Comparison of ENCODE assay signal across 14 cellular contexts in genomic region chr15:52635908-52636307, GRCh38. TPM values are rescaled to one million over a fixed set of nuclear protein-coding genes. Genes with fewer than 3 reads are reported as not detected.
DNase-seq lines count a peak whose midpoint lies in the region; ATAC-seq, FAIRE-seq and TF ChIP-seq lines count a peak whose summit lies in the region.
"Had no signal": no experiment of that assay in that cellular context is flagged by ENCODE, and none has a peak within 500 bp of the region (broad histone marks: within the 10 kb centered on the region; RNA-seq: fewer than 3 reads in every experiment).

No MANE protein-coding gene starts in this region.

- FAIRE-seq in RCC 7860 (lab: Jason Lieb, UNC): peak; percentile 96
- FAIRE-seq in endometrium (lab: Jason Lieb, UNC): peak; percentile 91
- peak; percentile 99 for FAIRE-seq in pancreas (lab: Jason Lieb, UNC)
- FAIRE-seq: GM12891, K562 had no signal

- DNase-seq in RCC 7860 (ENCODE audit: low spot score) (no peak), pancreas (no peak), EL (no peak), HPDE6-E6E7 (ENCODE audit: extremely low spot score) (no peak), NCI-H146 (lab: John Stamatoyannopoulos, UW) (no peak)
- DNase-seq: CD4-positive, alpha-beta memory T cell; DMS79 treated with DMSO at 0.1 percent for 48 hours; GM23248 had no signal

- no peak overlapping the region for H3K4me3 ChIP-seq in pancreas
- H3K4me3 ChIP-seq: A549, BLaER1, GM23248, HAP-1, K562 had no signal

- intact Hi-C loops in pancreas (cut with DNase I): no loop called here

- peaks cover 0 to 18% (median 7%) of the 10 kb centered on the region in 3 donors for H3K36me3 ChIP-seq in pancreas
- H3K36me3 ChIP-seq: HAP-1 had no signal

- no peak overlapping the region for H3K27ac ChIP-seq in pancreas
- H3K27ac ChIP-seq: A549, BLaER1, GM23248 had no signal

- ATAC-seq in pancreas: no peak
- ATAC-seq: A549, K562 had no signal

- H3K27me3 ChIP-seq in pancreas: no peaks in the 10 kb centered on the region
- H3K27me3 ChIP-seq: BLaER1 had no signal

- no peak for TF ChIP-seq CTCF in pancreas (IDR thresholded peaks at IDR 0.05)

- WGBS in pancreas, 2 donors: 98 to 100% methylated on average over 1 of the region's 1 CpG

- H3K4me1 ChIP-seq in pancreas: peaks cover 0 to 19% (median 10%) of the 10 kb centered on the region in 3 donors
- H3K4me1 ChIP-seq: A549, BLaER1, HAP-1 had no signal

- H3K9me3 ChIP-seq in pancreas: no peaks in the 10 kb centered on the region
- H3K9me3 ChIP-seq: A549, HAP-1 had no signal

RNA-seq across cellular contexts. Expression of gene ATOSA, which starts 43.3 kb away (rescaled TPM):
- 10 to 100 TPM; 24.6 to 39.0 (median 34.4) TPM for total RNA-seq in pancreas
- polyA plus RNA-seq in pancreas: 10 to 100 TPM; 42.0 to 48.9 TPM
